ENCODE assay signal across 14 cellular contexts in the genomic region with DNA sequence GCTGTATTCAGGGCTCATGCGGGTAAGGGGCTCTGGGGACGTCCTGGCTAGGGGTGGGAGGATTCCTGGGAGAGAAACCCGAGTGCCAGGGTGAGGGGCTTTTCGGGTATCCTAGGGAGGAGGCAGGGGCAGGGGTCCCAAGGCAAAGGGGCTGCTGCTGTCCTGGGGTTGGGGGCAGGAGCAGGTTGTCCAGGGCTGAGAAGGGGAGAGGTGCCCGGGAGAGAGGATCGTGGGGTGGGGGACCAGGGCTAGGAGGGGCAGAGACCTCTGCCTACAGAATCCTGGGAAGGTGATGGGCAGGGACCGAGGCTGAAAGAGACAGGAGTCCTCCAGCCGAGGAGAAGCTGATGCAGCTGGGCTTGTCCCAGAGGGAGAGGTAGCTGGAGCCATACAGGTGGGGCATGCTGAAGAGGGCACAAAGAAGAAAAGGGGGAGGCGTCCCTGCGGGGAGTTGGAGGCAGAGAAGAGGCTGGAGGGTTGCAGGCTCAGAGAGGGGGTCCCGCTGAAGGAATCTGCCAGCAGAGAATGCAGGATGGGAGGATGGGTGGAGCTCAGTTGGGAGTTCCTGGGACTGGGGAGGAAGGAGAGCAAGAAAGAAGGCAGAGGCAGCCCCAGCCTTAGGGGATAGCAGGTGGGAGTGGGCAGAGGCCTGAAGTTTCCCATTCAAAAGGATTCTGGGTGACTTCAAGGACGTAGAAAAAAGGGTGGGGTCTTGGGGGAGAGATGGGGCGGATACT. TPM values are rescaled to one million over a fixed set of nuclear protein-coding genes. Genes with fewer than 3 reads are reported as not detected.
DNase-seq lines count a peak whose midpoint lies in the region; ATAC-seq and TF ChIP-seq lines count a peak whose summit lies in the region.
"Had no signal": no experiment of that assay in that cellular context is flagged by ENCODE, and none has a peak within 500 bp of the region (broad histone marks: within the 10 kb centered on the region; RNA-seq: fewer than 3 reads in every experiment).

No MANE protein-coding gene starts in this region.

- no peaks in the 10 kb centered on the region for H3K9me3 Mint-ChIP-seq in dendritic cell treated with granulocyte-macrophage colony-stimulating factor and Interleukin-4, amounts not matched to agents 40 ng/mL and 50 ng/mL, for 4 days
- H3K9me3 Mint-ChIP-seq: stimulated activated memory B cell treated with anti-CD40 and anti-IgM and Interleukin-4, amounts not matched to agents 10 μg/mL and 1 μg/mL and 100 μg/mL, for 72 hours had no signal

- peak overlapping the region; percentile 61 for H3K18ac ChIP-seq in mesendoderm (ENCODE audit: low read length)

- H3K4me3 Mint-ChIP-seq in dendritic cell treated with granulocyte-macrophage colony-stimulating factor and Interleukin-4, amounts not matched to agents 40 ng/mL and 50 ng/mL, for 4 days: peak overlapping the region; percentile 97
- H3K4me3 Mint-ChIP-seq: stimulated activated memory B cell treated with anti-CD40 and anti-IgM and Interleukin-4, amounts not matched to agents 10 μg/mL and 1 μg/mL and 100 μg/mL, for 72 hours had no signal

- H3K4ac ChIP-seq in mesendoderm (ENCODE audit: low read depth, low read length): peak overlapping the region; percentile 21

- no peak overlapping the region for H3K27ac ChIP-seq in left ventricle myocardium inferior (replicated peaks)
- peak overlapping the region; percentile 47 for H3K27ac ChIP-seq in mesendoderm (ENCODE audit: low read depth, low read length)
- peak overlapping the region; percentile 10 for H3K27ac ChIP-seq in vagina
- H3K27ac ChIP-seq: right lobe of liver had no signal

- H2BK120ac ChIP-seq in mesendoderm (ENCODE audit: low read depth, low read length): no peak overlapping the region

- no peak for TF ChIP-seq CTCF in left ventricle myocardium inferior (IDR thresholded peaks at IDR 0.05; ENCODE audit: borderline replicate concordance)
- TF ChIP-seq CTCF in vagina (IDR thresholded peaks at IDR 0.05): no peak
- no peak for TF ChIP-seq CTCF in GM10248 (IDR thresholded peaks at IDR 0.05; ENCODE audit: control extremely low read depth, extremely low read depth, low read depth, missing control alignments)

- H3K27me3 Mint-ChIP-seq in dendritic cell treated with granulocyte-macrophage colony-stimulating factor and Interleukin-4, amounts not matched to agents 40 ng/mL and 50 ng/mL, for 4 days: peaks cover 4% of the 10 kb centered on the region

- peak overlapping the region; percentile 51 for H2BK5ac ChIP-seq in mesendoderm (ENCODE audit: low read length)

- peak overlapping the region; percentile 100 for H3K23ac ChIP-seq in mesendoderm (ENCODE audit: low read length)

- H2BK15ac ChIP-seq in mesendoderm (replicated peaks; ENCODE audit: low read depth): no peak overlapping the region

- H3K4me1 ChIP-seq in left ventricle myocardium inferior (peaks cover 6% of the 10 kb centered on the region), mesendoderm (ENCODE audit: control insufficient read depth, low read depth, low read length) (peaks cover 9% of the 10 kb centered on the region), vagina (peaks cover 12% of the 10 kb centered on the region)
- H3K4me1 ChIP-seq: right lobe of liver had no signal

- peaks cover 13% of the 10 kb centered on the region for H3K79me1 ChIP-seq in mesendoderm (ENCODE audit: low read length)

- H3K9ac ChIP-seq in mesendoderm (ENCODE audit: low read length): peak overlapping the region; percentile 89

- POLR2A ChIA-PET in GM10248 (lab: Yijun Ruan, JAX): no interaction called here

- H4K5ac ChIP-seq in mesendoderm (ENCODE audit: low read length): no peak overlapping the region

- peak overlapping the region; percentile 65 for H2AK5ac ChIP-seq in mesendoderm (ENCODE audit: low read length)

- peaks cover 37% of the 10 kb centered on the region for H3K79me2 ChIP-seq in mesendoderm (ENCODE audit: control insufficient read depth, insufficient read depth, low read length)

- peak overlapping the region; percentile 94 for H3K56ac ChIP-seq in mesendoderm (ENCODE audit: low read length)

- no peak overlapping the region for H4K8ac ChIP-seq in mesendoderm (ENCODE audit: low read depth, low read length)

- H3K4me3 ChIP-seq in left ventricle myocardium inferior: peak overlapping the region; percentile 48
- peak overlapping the region; percentile 68 for H3K4me3 ChIP-seq in mesendoderm (ENCODE audit: low read length)
- peak overlapping the region; percentile 12 to 36 for H3K4me3 ChIP-seq in vagina

- H3K9me3 ChIP-seq in left ventricle myocardium inferior (replicated peaks) (no peaks in the 10 kb centered on the region), vagina (no peaks in the 10 kb centered on the region)
- H3K9me3 ChIP-seq: right lobe of liver had no signal

- CTCF ChIA-PET in GM10248 (lab: Yijun Ruan, JAX): interaction anchor here (3.3 kb wide), 1 partner anchor 11 kb away, joined by 9 read pairs; no protein-coding TSS in a partner anchor

- intact Hi-C loops in left ventricle myocardium inferior (cut with micrococcal nuclease) (no loop called here), Right ventricle myocardium inferior (cut with DNase I) (no loop called here), vagina (cut with DNase I) (no loop called here)
- intact Hi-C loops in dendritic cell treated with granulocyte-macrophage colony-stimulating factor and Interleukin-4, amounts not matched to agents 40 ng/mL and 50 ng/mL, for 4 days (cut with micrococcal nuclease): no loop called here

- H3K36me3 ChIP-seq in left ventricle myocardium inferior (no peaks in the 10 kb centered on the region), mesendoderm (ENCODE audit: control insufficient read depth, insufficient read depth, low read length) (peaks cover 4% of the 10 kb centered on the region), vagina (no peaks in the 10 kb centered on the region)
- H3K36me3 ChIP-seq: right lobe of liver had no signal

- H3K27me3 ChIP-seq in left ventricle myocardium inferior (ENCODE audit: low read depth) (peaks cover 93% of the 10 kb centered on the region), mesendoderm (ENCODE audit: insufficient read depth, low read length, poor library complexity) (no peaks in the 10 kb centered on the region), vagina (no peaks in the 10 kb centered on the region)

- DNase-seq in left ventricle myocardium inferior (no peak), Right ventricle myocardium inferior (ENCODE audit: missing footprints) (no peak), mesendoderm (no peak), vagina (ENCODE audit: extremely low spot score in 2 of 2) (no peak), GM10248 (ENCODE audit: extremely low spot score) (no peak)
- DNase-seq: activated effector memory CD4-positive, alpha-beta T cell treated with Interleukin-2 at 50 U/mL for 16 hours; DMS 273 treated with DMSO at 0.1 percent for 48 hours; NCI-H1105 treated with DMSO at 0.1 percent for 48 hours; SIG-M5 had no signal

- peaks cover 74% of the 10 kb centered on the region for H3K4me1 Mint-ChIP-seq in dendritic cell treated with granulocyte-macrophage colony-stimulating factor and Interleukin-4, amounts not matched to agents 40 ng/mL and 50 ng/mL, for 4 days (ENCODE audit: low read depth)

- peaks cover 57% of the 10 kb centered on the region for H3K36me3 Mint-ChIP-seq in dendritic cell treated with granulocyte-macrophage colony-stimulating factor and Interleukin-4, amounts not matched to agents 40 ng/mL and 50 ng/mL, for 4 days (ENCODE audit: low read depth)
- H3K36me3 Mint-ChIP-seq: stimulated activated memory B cell treated with anti-CD40 and anti-IgM and Interleukin-4, amounts not matched to agents 10 μg/mL and 1 μg/mL and 100 μg/mL, for 72 hours had no signal

- TF ChIP-seq POLR2A in vagina (IDR thresholded peaks at IDR 0.05): no peak

- ATAC-seq in Right ventricle myocardium inferior (no peak), HG02981 (IDR thresholded peaks at IDR 0.05; ENCODE audit: unreplicated experiment) (no peak), GM21447 (IDR thresholded peaks at IDR 0.05; ENCODE audit: unreplicated experiment) (no peak)
- ATAC-seq: stimulated activated memory B cell treated with anti-CD40 and anti-IgM and Interleukin-4, amounts not matched to agents 10 μg/mL and 1 μg/mL and 100 μg/mL, for 72 hours had no signal

- WGBS in mesendoderm (ENCODE audit: extremely low coverage, insufficient coverage, low lambda C conversion rate): no CpG with 5 or more reads among the region's 13 CpGs

- H3K4me2 ChIP-seq in mesendoderm (ENCODE audit: low read length): peak overlapping the region; percentile 88

- peak overlapping the region; percentile 85 for H3K27ac Mint-ChIP-seq in dendritic cell treated with granulocyte-macrophage colony-stimulating factor and Interleukin-4, amounts not matched to agents 40 ng/mL and 50 ng/mL, for 4 days
- H3K27ac Mint-ChIP-seq: stimulated activated memory B cell treated with anti-CD40 and anti-IgM and Interleukin-4, amounts not matched to agents 10 μg/mL and 1 μg/mL and 100 μg/mL, for 72 hours had no signal

RNA-seq across cellular contexts. Expression of a gene that starts 0.6 kb away (rescaled TPM):
- total RNA-seq in left ventricle myocardium inferior: 0.44 TPM
- 0.73 TPM for total RNA-seq in Right ventricle myocardium inferior
- polyA plus RNA-seq in mesendoderm (2013, experiment 1 of 2): 134 TPM
- polyA plus RNA-seq in mesendoderm (2013, experiment 2 of 2): 137 TPM
- 7.1 TPM for total RNA-seq in vagina

RNA-seq across cellular contexts. Expression of a gene that starts 25.4 kb away (rescaled TPM):
- total RNA-seq in left ventricle myocardium inferior (13.6 TPM), Right ventricle myocardium inferior (19.8 TPM), vagina (53.5 TPM)
- polyA plus RNA-seq in mesendoderm (2013, experiment 1 of 2): 17.2 TPM
- polyA plus RNA-seq in mesendoderm (2013, experiment 2 of 2): 18.3 TPM
